31 cellular contexts compared by ENCODE assay signal in the genomic region with DNA sequence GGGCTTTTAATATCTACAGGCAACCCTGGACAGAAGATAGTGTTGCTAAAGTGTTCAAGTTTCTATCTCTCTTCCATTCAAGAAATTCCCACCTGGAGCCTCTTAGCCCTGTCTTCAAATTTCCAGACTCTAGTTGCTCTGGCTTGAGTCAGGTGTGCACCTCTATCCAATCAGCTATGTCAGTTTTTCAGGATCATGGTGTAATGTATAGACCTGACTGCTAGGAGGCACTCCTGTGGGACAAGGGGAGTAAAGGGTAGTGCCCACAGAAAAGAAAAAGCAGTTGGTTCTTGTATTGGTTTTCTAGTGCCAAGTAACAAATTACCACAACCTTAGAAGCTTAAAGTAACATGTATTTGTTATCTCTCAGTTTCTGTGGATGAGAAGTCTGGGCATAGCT. TPM values are rescaled to one million over a fixed set of nuclear protein-coding genes. Genes with fewer than 3 reads are reported as not detected.
DNase-seq lines count a peak whose midpoint lies in the region; ATAC-seq and TF ChIP-seq lines count a peak whose summit lies in the region.
"Had no signal": no experiment of that assay in that cellular context is flagged by ENCODE, and none has a peak within 500 bp of the region (broad histone marks: within the 10 kb centered on the region; RNA-seq: fewer than 3 reads in every experiment).

No MANE protein-coding gene starts in this region.

- H3K9me3 Mint-ChIP-seq in endodermal cell, result no peaks in the 10 kb centered on the region
- H3K9me3 Mint-ChIP-seq in activated CD4-positive, alpha-beta T cell treated with anti-CD3 and anti-CD28 coated beads, Interleukin-2, amount 10 ng/mL, durations not matched to agents 7 days and 5 days, result no peaks in the 10 kb centered on the region
- H3K9me3 Mint-ChIP-seq: memory B cell had no signal

- H3K4me3 Mint-ChIP-seq in endodermal cell, result no peak overlapping the region
- H3K4me3 Mint-ChIP-seq in activated CD4-positive, alpha-beta T cell treated with anti-CD3 and anti-CD28 coated beads, Interleukin-2, amount 10 ng/mL, durations not matched to agents 7 days and 5 days, result no peak overlapping the region
- H3K4me3 Mint-ChIP-seq: activated CD4-positive, alpha-beta T cell treated with anti-CD3 and anti-CD28 coated beads, Interleukin-2, amount 10 ng/mL, durations not matched to agents 24 days and 14 days; activated T-cell treated with anti-CD3 and anti-CD28 coated beads, Interleukin-2, amount 50 U/mL, for 24 hours; central memory CD8-positive, alpha-beta T cell; immature natural killer cell; memory B cell; neural crest cell; T-cell had no signal

- H3K36me3 ChIP-seq in H7 (replicated peaks; ENCODE audit: control insufficient read depth, insufficient read depth, low read length) (no peaks in the 10 kb centered on the region), endodermal cell (ENCODE audit: control insufficient read depth, insufficient read depth, low read length) (no peaks in the 10 kb centered on the region)
- H3K36me3 ChIP-seq: BLaER1 treated with 17β-estradiol and CSF1 and Interleukin-3, amounts not matched to agents 10 nM and 100 nM; gastroesophageal sphincter; ovary; suprapubic skin had no signal

- H3K27me3 Mint-ChIP-seq in endodermal cell (ENCODE audit: insufficient read depth), result peaks cover 39% of the 10 kb centered on the region
- H3K27me3 Mint-ChIP-seq in activated CD4-positive, alpha-beta T cell treated with anti-CD3 and anti-CD28 coated beads, Interleukin-2, amount 10 ng/mL, durations not matched to agents 7 days and 5 days, result peaks cover 22% of the 10 kb centered on the region

- peak; percentile 50 for TF ChIP-seq CTCF in endodermal cell (conservative IDR thresholded peaks at IDR 0.05)
- TF ChIP-seq CTCF in retinal pigment epithelial cell (conservative IDR thresholded peaks at IDR 0.05; ENCODE audit: low read depth, low read length), result peak; percentile 21

- H3K27ac ChIP-seq in endodermal cell (ENCODE audit: low read depth, low read length), result no peak overlapping the region
- H3K27ac ChIP-seq: BLaER1 treated with 17β-estradiol and CSF1 and Interleukin-3, amounts not matched to agents 10 nM and 100 nM; gastroesophageal sphincter; hepatocyte; ovary; skin epidermis; suprapubic skin had no signal

- no peak for ATAC-seq in GM21619 (IDR thresholded peaks at IDR 0.05; ENCODE audit: unreplicated experiment)
- ATAC-seq: gastroesophageal sphincter, left lobe of liver, T-cell had no signal

- CTCF ChIA-PET in activated CD4-positive, alpha-beta T cell treated with anti-CD3 and anti-CD28 coated beads, Interleukin-2, amount 10 ng/mL, durations not matched to agents 7 days and 5 days (lab: Charles Lee), result no interaction called here

- no peaks in the 10 kb centered on the region for H3K9me3 ChIP-seq in endodermal cell (ENCODE audit: control insufficient read depth, low read length)
- H3K9me3 ChIP-seq: BLaER1 treated with 17β-estradiol and CSF1 and Interleukin-3, amounts not matched to agents 10 nM and 100 nM; gastroesophageal sphincter; ovary; suprapubic skin had no signal

- H3K4me3 ChIP-seq in H7 (ENCODE audit: insufficient read depth, low read depth, low read length), result no peak overlapping the region
- H3K4me3 ChIP-seq in endodermal cell (ENCODE audit: low read length), result no peak overlapping the region
- no peak overlapping the region for H3K4me3 ChIP-seq in retinal pigment epithelial cell (ENCODE audit: low read length)
- H3K4me3 ChIP-seq: BLaER1 treated with 17β-estradiol and CSF1 and Interleukin-3, amounts not matched to agents 10 nM and 100 nM; gastroesophageal sphincter; hepatocyte; ovary; skin epidermis; suprapubic skin had no signal

- H3K9ac ChIP-seq in endodermal cell (ENCODE audit: extremely low read depth, low read length, poor library complexity, severe bottlenecking), result no peak overlapping the region
- H3K9ac ChIP-seq: BLaER1 treated with 17β-estradiol and CSF1 and Interleukin-3, amounts not matched to agents 10 nM and 100 nM had no signal

- DNase-seq in H7, result peak; percentile 4
- peak; percentile 13 for DNase-seq in OCI-M1 (lab: John Stamatoyannopoulos, UW)
- DNase-seq in endodermal cell, result no peak
- DNase-seq in retinal pigment epithelial cell (ENCODE audit: low read depth), result no peak
- DNase-seq in retina, result no peak
- no peak for DNase-seq in activated CD4-positive, alpha-beta T cell treated with anti-CD3 and anti-CD28 coated beads, Interleukin-2, amount 10 ng/mL, durations not matched to agents 7 days and 5 days
- no peak for DNase-seq in DMS79 (lab: John Stamatoyannopoulos, UW)
- DNase-seq: activated CD4-positive, alpha-beta T cell treated with anti-CD3 and anti-CD28 coated beads, Interleukin-2, amount 10 ng/mL, durations not matched to agents 24 days and 14 days; activated gamma-delta T cell treated with Interleukin-2 at 50 U/mL for 16 hours; activated T-cell treated with anti-CD3 and anti-CD28 coated beads, Interleukin-2, amount 50 U/mL, for 24 hours; COR-L47; dermis blood vessel endothelial cell; DND-41; GF-D8; immature natural killer cell; NCI-H446; NCI-H774; ovary; RPMI8226; stimulated activated naive CD4-positive, alpha-beta T cell; T-cell had no signal

- H3K36me3 Mint-ChIP-seq in endodermal cell (ENCODE audit: low read depth), result no peaks in the 10 kb centered on the region
- H3K36me3 Mint-ChIP-seq in activated CD4-positive, alpha-beta T cell treated with anti-CD3 and anti-CD28 coated beads, Interleukin-2, amount 10 ng/mL, durations not matched to agents 7 days and 5 days (ENCODE audit: low read depth), result no peaks in the 10 kb centered on the region

- no peaks in the 10 kb centered on the region for H3K4me1 ChIP-seq in endodermal cell (ENCODE audit: control insufficient read depth, insufficient read depth, low read length)
- H3K4me1 ChIP-seq: suprapubic skin had no signal

- H3K27me3 ChIP-seq in H7 (ENCODE audit: control insufficient read depth, insufficient read depth, low read length) (no peaks in the 10 kb centered on the region; the same call in 1 of the 2 replicates), endodermal cell (ENCODE audit: control insufficient read depth, insufficient read depth, low read length, poor library complexity, severe bottlenecking) (peaks cover 25% of the 10 kb centered on the region)
- H3K27me3 ChIP-seq: BLaER1 treated with 17β-estradiol and CSF1 and Interleukin-3, amounts not matched to agents 10 nM and 100 nM; gastroesophageal sphincter; hepatocyte; ovary had no signal

- POLR2A ChIA-PET in activated CD4-positive, alpha-beta T cell treated with anti-CD3 and anti-CD28 coated beads, Interleukin-2, amount 10 ng/mL, durations not matched to agents 7 days and 5 days (lab: Charles Lee), result no interaction called here

- H3K27ac Mint-ChIP-seq in endodermal cell, result no peak overlapping the region
- no peak overlapping the region for H3K27ac Mint-ChIP-seq in activated CD4-positive, alpha-beta T cell treated with anti-CD3 and anti-CD28 coated beads, Interleukin-2, amount 10 ng/mL, durations not matched to agents 7 days and 5 days
- H3K27ac Mint-ChIP-seq: activated CD4-positive, alpha-beta T cell treated with anti-CD3 and anti-CD28 coated beads, Interleukin-2, amount 10 ng/mL, durations not matched to agents 24 days and 14 days; activated T-cell treated with anti-CD3 and anti-CD28 coated beads, Interleukin-2, amount 50 U/mL, for 24 hours; immature natural killer cell; memory B cell; T-cell had no signal

- peaks cover 3% of the 10 kb centered on the region for H3K4me1 Mint-ChIP-seq in endodermal cell
- H3K4me1 Mint-ChIP-seq in activated CD4-positive, alpha-beta T cell treated with anti-CD3 and anti-CD28 coated beads, Interleukin-2, amount 10 ng/mL, durations not matched to agents 7 days and 5 days, result peaks cover 1% of the 10 kb centered on the region
- H3K4me1 Mint-ChIP-seq: activated CD4-positive, alpha-beta T cell treated with anti-CD3 and anti-CD28 coated beads, Interleukin-2, amount 10 ng/mL, durations not matched to agents 24 days and 14 days; memory B cell had no signal

RNA-seq across cellular contexts. Expression of a gene that starts 6.2 kb away (rescaled TPM):
- total RNA-seq in H7 (2014; rRNA removed; shearing (Covaris generic)), result 44.3 and 65.3 TPM in 2 replicates
- total RNA-seq in endodermal cell, result 10 to 100 TPM; 82.4 to 94.0 TPM
- polyA plus RNA-seq in endodermal cell (2013, experiment 1 of 2), result 105 TPM
- polyA plus RNA-seq in endodermal cell (2013, experiment 2 of 2), result 97.3 TPM
- total RNA-seq in activated CD4-positive, alpha-beta T cell treated with anti-CD3 and anti-CD28 coated beads, Interleukin-2, amount 10 ng/mL, durations not matched to agents 7 days and 5 days, result 100 to 1,000 TPM; 110 to 127 TPM

RNA-seq across cellular contexts. Expression of a gene that starts 39.4 kb away (rescaled TPM):
- total RNA-seq in H7 (2014; rRNA removed; shearing (Covaris generic)), result 0.03 and 0.11 TPM in 2 replicates
- under 1 TPM; 0.13 to 0.18 TPM for total RNA-seq in endodermal cell
- 0.14 TPM for polyA plus RNA-seq in endodermal cell (2013, experiment 1 of 2)
- 0.04 TPM for polyA plus RNA-seq in endodermal cell (2013, experiment 2 of 2)
- under 1 TPM; 0.12 to 0.15 TPM for total RNA-seq in activated CD4-positive, alpha-beta T cell treated with anti-CD3 and anti-CD28 coated beads, Interleukin-2, amount 10 ng/mL, durations not matched to agents 7 days and 5 days
- total RNA-seq: dermis blood vessel endothelial cell, neural crest cell had no signal
- polyA plus RNA-seq: immature natural killer cell had no signal

Comparison
In these comparisons a context has a peak if more than half of its experiments do, and no peak if none do; other contexts are left out.
1. DNase-seq: peak in H7 (single experiment) and OCI-M1 (single experiment); none in endodermal cell (single experiment), retinal pigment epithelial cell (single experiment), retina (single experiment), activated CD4-positive, alpha-beta T cell treated with anti-CD3 and anti-CD28 coated beads, Interleukin-2, amount 10 ng/mL, durations not matched to agents 7 days and 5 days (single experiment) and DMS79 (single experiment).